ENCODE assay signal across 8 cellular contexts in genomic region chr10:11823122-11823988, GRCh38. TPM values are rescaled to one million over a fixed set of nuclear protein-coding genes. Genes with fewer than 3 reads are reported as not detected.
DNase-seq lines count a peak whose midpoint lies in the region; ATAC-seq and TF ChIP-seq lines count a peak whose summit lies in the region.

TSS of gene PROSER2 (plus strand) at chr10:11823356. CDS start at chr10:11852078, 28,722 bp downstream.

- no peaks in the 10 kb centered on the region for H3K27me3 Mint-ChIP-seq in progenitor cell of endocrine pancreas

- TF ChIP-seq CTCF in AG04449 (IDR thresholded peaks at IDR 0.05; ENCODE audit: insufficient read depth, low read length, missing control alignments) = no peak
- peak; percentile 32 for TF ChIP-seq CTCF in progenitor cell of endocrine pancreas (IDR thresholded peaks at IDR 0.05; ENCODE audit: unreplicated experiment)

- no peak for DNase-seq in AG04449 (ENCODE audit: low read depth, low spot score)
- peak; percentile 47 for DNase-seq in NOMO-1 treated with DMSO at 0.1 percent for 48 hours (lab: John Stamatoyannopoulos, UW; ENCODE audit: unreplicated experiment)
- DNase-seq in activated naive CD4-positive, alpha-beta T cell treated with Interleukin-2 at 50 U/mL for 16 hours = peak; percentile 30
- peak; percentile 69 for DNase-seq in glomerular visceral epithelial cell (ENCODE audit: extremely low spot score)
- DNase-seq in progenitor cell of endocrine pancreas (ENCODE audit: low spot score, unreplicated experiment) = peak; percentile 42
- DNase-seq in GM19240 (ENCODE audit: insufficient read length, low spot score) = no peak
- DNase-seq in effector CD8-positive, alpha-beta T cell (lab: John Stamatoyannopoulos, UW) = no peak

- peaks cover 25% of the 10 kb centered on the region for H3K4me1 Mint-ChIP-seq in progenitor cell of endocrine pancreas (ENCODE audit: low read depth)

- peak within 1 kb of the TSS; percentile 92 for H3K4me3 Mint-ChIP-seq in progenitor cell of endocrine pancreas (ENCODE audit: low read depth)

- H3K27ac Mint-ChIP-seq in progenitor cell of endocrine pancreas = peak within 1 kb of the TSS; percentile 92

- peaks cover 7% of the 10 kb centered on the region for H3K36me3 Mint-ChIP-seq in progenitor cell of endocrine pancreas (ENCODE audit: insufficient read depth)

- CTCF ChIA-PET in AG04449 (lab: Yijun Ruan, JAX) = interaction anchor here (0.9 to 2.4 kb wide), 3 partner anchors 10 to 15 kb away, joined by 3 to 10 read pairs (median 3); no protein-coding TSS in a partner anchor

- H3K4me3 ChIP-seq in AG04449 (ENCODE audit: low read depth, low read length) = peak within 1 kb of the TSS; percentile 63

- H3K9me3 Mint-ChIP-seq in progenitor cell of endocrine pancreas (ENCODE audit: low read depth) = no peaks in the 10 kb centered on the region

- peak; percentile 70 for ATAC-seq in GM19372 (IDR thresholded peaks at IDR 0.05; ENCODE audit: low read depth, unreplicated experiment)

- POLR2A ChIA-PET in AG04449 (lab: Yijun Ruan, JAX) = no interaction called here

RNA-seq across cellular contexts. Expression of gene PROSER2, which starts in this region (rescaled TPM):
- 18.8 and 19.0 TPM in 2 replicates for total RNA-seq in progenitor cell of endocrine pancreas

Comparison
In these comparisons a context has a peak if more than half of its experiments do, and no peak if none do; other contexts are left out.
1. DNase-seq: peak in NOMO-1 treated with DMSO at 0.1 percent for 48 hours (single experiment), activated naive CD4-positive, alpha-beta T cell treated with Interleukin-2 at 50 U/mL for 16 hours (single experiment), glomerular visceral epithelial cell (single experiment) and progenitor cell of endocrine pancreas (single experiment); none in AG04449 (single experiment), GM19240 (single experiment) and effector CD8-positive, alpha-beta T cell (single experiment).